In the genomic region with DNA sequence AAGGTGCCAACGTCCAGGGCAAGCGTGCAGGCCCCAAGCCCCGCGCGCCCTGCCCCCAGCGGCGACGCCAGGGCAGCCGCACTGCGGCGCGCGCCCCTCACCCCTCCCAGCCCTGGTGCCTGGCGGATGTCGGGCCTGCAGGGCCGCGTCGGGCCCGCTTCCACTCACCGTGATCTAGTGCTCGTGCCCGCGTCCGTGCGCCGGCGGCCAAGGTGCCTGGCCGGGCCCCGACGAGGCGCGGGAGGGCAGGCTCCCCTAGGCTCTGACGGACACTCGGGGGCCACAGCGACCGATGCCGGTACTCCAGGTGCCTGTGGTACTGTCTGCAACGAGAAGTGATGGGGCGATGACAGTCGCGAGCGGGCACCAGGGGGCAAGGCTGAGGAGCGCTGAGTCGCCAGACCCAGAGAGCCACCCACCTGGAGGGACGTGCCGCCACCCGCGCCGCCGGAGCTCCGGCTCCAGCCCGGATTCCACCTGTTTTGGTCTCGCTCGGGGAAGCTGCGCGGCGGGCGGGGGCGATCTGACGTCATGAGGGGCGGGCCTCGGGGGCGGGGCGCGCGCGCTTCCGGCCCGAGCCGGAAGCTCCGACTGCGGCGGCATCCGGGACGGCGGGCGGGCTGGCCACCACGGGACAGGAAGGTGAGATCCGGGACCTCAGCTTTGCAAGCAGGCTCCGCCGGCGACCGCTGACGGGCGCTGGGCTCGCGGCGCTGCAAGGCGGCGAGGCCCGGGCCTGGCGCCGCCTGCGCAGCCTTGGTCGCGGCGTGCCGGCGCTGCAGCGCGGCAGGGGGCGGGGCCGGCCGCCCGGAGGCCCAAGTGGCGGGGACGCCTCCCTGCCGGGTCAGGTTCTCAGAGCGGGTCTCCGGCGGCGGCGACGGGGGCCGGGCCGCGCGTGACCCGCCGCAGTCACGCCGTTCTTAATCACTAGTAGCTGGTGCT, we compare ENCODE assay signal across 1 cellular context.
A peak's percentile ranks its signal among the peaks of the same experiment; 100 is the strongest.
TF ChIP-seq lines count a peak whose summit lies in the region.

A gene with protein sequence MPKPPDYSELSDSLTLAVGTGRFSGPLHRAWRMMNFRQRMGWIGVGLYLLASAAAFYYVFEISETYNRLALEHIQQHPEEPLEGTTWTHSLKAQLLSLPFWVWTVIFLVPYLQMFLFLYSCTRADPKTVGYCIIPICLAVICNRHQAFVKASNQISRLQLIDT (plus strand): TSS at position 927 of the 942 bp plus-strand sequence. CDS start 89 bp downstream, outside the sequence.
A gene with protein sequence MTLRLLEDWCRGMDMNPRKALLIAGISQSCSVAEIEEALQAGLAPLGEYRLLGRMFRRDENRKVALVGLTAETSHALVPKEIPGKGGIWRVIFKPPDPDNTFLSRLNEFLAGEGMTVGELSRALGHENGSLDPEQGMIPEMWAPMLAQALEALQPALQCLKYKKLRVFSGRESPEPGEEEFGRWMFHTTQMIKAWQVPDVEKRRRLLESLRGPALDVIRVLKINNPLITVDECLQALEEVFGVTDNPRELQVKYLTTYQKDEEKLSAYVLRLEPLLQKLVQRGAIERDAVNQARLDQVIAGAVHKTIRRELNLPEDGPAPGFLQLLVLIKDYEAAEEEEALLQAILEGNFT (minus strand): TSS at position 507 of the 942 bp plus-strand sequence. CDS start 655 bp downstream, outside the sequence.

TF ChIP-seq in H1, 55 proteins besides CTCF, POLR2A, EP300 and RAD21:
- no peak for TF ChIP-seq NRF1 (IDR thresholded peaks at IDR 0.05; ENCODE audit: low read depth, low read length)
- TF ChIP-seq JUN (IDR thresholded peaks at IDR 0.05; ENCODE audit: low read depth, low read length), result no peak
- TF ChIP-seq SIN3A (conservative IDR thresholded peaks at IDR 0.05 in 1 of 2, IDR thresholded peaks at IDR 0.05 in 1 of 2; ENCODE audit: low read depth in 1 of 2, low read length in 2 of 2), result peak in 1 of 2 experiments; percentile 63; a peak in 3 of 4 replicates
- 0 out of 2 replicates have a peak, but pooled peaks have one; percentile 1 for TF ChIP-seq TEAD4 (IDR thresholded peaks at IDR 0.05; ENCODE audit: low read depth, low read length)
- TF ChIP-seq CEBPB (IDR thresholded peaks at IDR 0.05; ENCODE audit: low read depth, low read length), result no peak
- peak; percentile 10 for TF ChIP-seq TAF7 (optimal IDR thresholded peaks at IDR 0.05; ENCODE audit: borderline replicate concordance, low read depth, low read length)
- TF ChIP-seq NANOG (IDR thresholded peaks at IDR 0.05; ENCODE audit: insufficient read depth, low read depth, low read length, poor library complexity, severe bottlenecking), result no peak
- no peak for TF ChIP-seq CBX8 (IDR thresholded peaks at IDR 0.05; ENCODE audit: borderline replicate concordance, low read depth, low read length)
- TF ChIP-seq CREB1 (IDR thresholded peaks at IDR 0.05), result peak; percentile 77
- no peak for TF ChIP-seq KDM5A (IDR thresholded peaks at IDR 0.05; ENCODE audit: low read length)
- TF ChIP-seq GABPA (IDR thresholded peaks at IDR 0.05; ENCODE audit: borderline replicate concordance, insufficient read depth, low read length), result peak; percentile 79; the same call in 1 of the 2 replicates
- TF ChIP-seq MAFK (IDR thresholded peaks at IDR 0.05; ENCODE audit: low read depth, low read length), result no peak
- TF ChIP-seq, protein P1, sequence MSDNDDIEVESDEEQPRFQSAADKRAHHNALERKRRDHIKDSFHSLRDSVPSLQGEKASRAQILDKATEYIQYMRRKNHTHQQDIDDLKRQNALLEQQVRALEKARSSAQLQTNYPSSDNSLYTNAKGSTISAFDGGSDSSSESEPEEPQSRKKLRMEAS (IDR thresholded peaks at IDR 0.05), result peak; percentile 43
- TF ChIP-seq ZNF274 (IDR thresholded peaks at IDR 0.05; ENCODE audit: borderline replicate concordance, extremely low read depth, low read length), result no peak
- no peak; a peak in 2 of 4 replicates for TF ChIP-seq HDAC2 (IDR thresholded peaks at IDR 0.05; ENCODE audit: borderline replicate concordance in 1 of 2, low read depth in 2 of 2, low read length in 2 of 2)
- TF ChIP-seq TBP (IDR thresholded peaks at IDR 0.05; ENCODE audit: low read depth, low read length), result peak; percentile 49; the same call in 1 of the 2 replicates
- TF ChIP-seq SIRT6 (IDR thresholded peaks at IDR 0.05; ENCODE audit: low read length), result no peak
- peak; percentile 79 for TF ChIP-seq EGR1 (IDR thresholded peaks at IDR 0.05; ENCODE audit: borderline replicate concordance, low read depth, low read length)
- TF ChIP-seq KDM1A (IDR thresholded peaks at IDR 0.05; ENCODE audit: borderline replicate concordance, low read length), result 0 out of 2 replicates have a peak, but pooled peaks have one; percentile 24
- TF ChIP-seq SUZ12 (IDR thresholded peaks at IDR 0.05; ENCODE audit: low read length), result no peak
- peak; percentile 84 for TF ChIP-seq KDM4A (IDR thresholded peaks at IDR 0.05; ENCODE audit: low read depth, low read length, severe bottlenecking)
- TF ChIP-seq YY1 (IDR thresholded peaks at IDR 0.05; ENCODE audit: low read depth, low read length), result 0 out of 2 replicates have a peak, but pooled peaks have one; percentile 2
- no peak for TF ChIP-seq JUND (IDR thresholded peaks at IDR 0.05; ENCODE audit: low read length)
- TF ChIP-seq RNF2 (IDR thresholded peaks at IDR 0.05; ENCODE audit: borderline replicate concordance, low read depth, low read length, missing control alignments, poor library complexity, severe bottlenecking), result no peak
- peak; percentile 94 for TF ChIP-seq ASH2L (IDR thresholded peaks at IDR 0.05; ENCODE audit: low read length)
- peak; percentile 62 for TF ChIP-seq TAF1 (IDR thresholded peaks at IDR 0.05; ENCODE audit: low read depth, low read length)
- TF ChIP-seq, protein P2, sequence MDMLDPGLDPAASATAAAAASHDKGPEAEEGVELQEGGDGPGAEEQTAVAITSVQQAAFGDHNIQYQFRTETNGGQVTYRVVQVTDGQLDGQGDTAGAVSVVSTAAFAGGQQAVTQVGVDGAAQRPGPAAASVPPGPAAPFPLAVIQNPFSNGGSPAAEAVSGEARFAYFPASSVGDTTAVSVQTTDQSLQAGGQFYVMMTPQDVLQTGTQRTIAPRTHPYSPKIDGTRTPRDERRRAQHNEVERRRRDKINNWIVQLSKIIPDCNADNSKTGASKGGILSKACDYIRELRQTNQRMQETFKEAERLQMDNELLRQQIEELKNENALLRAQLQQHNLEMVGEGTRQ (IDR thresholded peaks at IDR 0.05; ENCODE audit: low read length), result no peak
- no peak for TF ChIP-seq SRF (IDR thresholded peaks at IDR 0.05; ENCODE audit: low read depth, low read length)
- no peak for TF ChIP-seq SP2 (IDR thresholded peaks at IDR 0.05; ENCODE audit: low read length)
- no peak for TF ChIP-seq RBBP5 (IDR thresholded peaks at IDR 0.05; ENCODE audit: borderline replicate concordance, low read depth, low read length)
- no peak for TF ChIP-seq TCF12 (IDR thresholded peaks at IDR 0.05; ENCODE audit: low read depth, low read length)
- TF ChIP-seq POLR2AphosphoS5 (IDR thresholded peaks at IDR 0.05; ENCODE audit: low read depth, low read length), result peak; percentile 14
- TF ChIP-seq, protein P3, sequence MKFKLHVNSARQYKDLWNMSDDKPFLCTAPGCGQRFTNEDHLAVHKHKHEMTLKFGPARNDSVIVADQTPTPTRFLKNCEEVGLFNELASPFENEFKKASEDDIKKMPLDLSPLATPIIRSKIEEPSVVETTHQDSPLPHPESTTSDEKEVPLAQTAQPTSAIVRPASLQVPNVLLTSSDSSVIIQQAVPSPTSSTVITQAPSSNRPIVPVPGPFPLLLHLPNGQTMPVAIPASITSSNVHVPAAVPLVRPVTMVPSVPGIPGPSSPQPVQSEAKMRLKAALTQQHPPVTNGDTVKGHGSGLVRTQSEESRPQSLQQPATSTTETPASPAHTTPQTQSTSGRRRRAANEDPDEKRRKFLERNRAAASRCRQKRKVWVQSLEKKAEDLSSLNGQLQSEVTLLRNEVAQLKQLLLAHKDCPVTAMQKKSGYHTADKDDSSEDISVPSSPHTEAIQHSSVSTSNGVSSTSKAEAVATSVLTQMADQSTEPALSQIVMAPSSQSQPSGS (IDR thresholded peaks at IDR 0.05; ENCODE audit: low read length), result no peak
- peak; percentile 76 for TF ChIP-seq PHF8 (conservative IDR thresholded peaks at IDR 0.05; ENCODE audit: low read depth, low read length)
- no peak for TF ChIP-seq POU5F1 (IDR thresholded peaks at IDR 0.05; ENCODE audit: low read depth, low read length)
- TF ChIP-seq, protein P4, sequence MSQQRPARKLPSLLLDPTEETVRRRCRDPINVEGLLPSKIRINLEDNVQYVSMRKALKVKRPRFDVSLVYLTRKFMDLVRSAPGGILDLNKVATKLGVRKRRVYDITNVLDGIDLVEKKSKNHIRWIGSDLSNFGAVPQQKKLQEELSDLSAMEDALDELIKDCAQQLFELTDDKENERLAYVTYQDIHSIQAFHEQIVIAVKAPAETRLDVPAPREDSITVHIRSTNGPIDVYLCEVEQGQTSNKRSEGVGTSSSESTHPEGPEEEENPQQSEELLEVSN (IDR thresholded peaks at IDR 0.05), result peak; percentile 20; the same call in 1 of the 2 replicates
TF ChIP-seq in H1: peak in this region for 16.
